ENCODE assay signal across 25 cellular contexts in the genomic region with DNA sequence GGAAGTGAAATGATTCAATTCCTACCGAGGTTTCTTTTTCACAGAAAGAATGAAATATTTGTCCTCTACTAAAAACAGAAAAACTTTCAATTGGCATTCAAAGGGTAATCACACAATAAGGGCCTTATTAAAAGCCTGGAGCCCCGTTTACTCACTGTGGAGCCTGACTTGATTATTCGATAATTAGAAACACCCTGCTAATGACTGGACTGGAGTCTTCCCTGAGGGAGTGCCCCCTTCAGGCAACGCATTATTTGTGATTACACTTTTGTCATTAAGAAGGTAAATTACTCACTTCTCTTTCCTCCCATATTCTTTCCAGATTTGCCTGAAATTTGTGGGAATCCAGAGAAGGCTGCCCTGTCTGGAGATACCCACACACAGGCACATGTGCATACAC.
DNase-seq lines count a peak whose midpoint lies in the region; ATAC-seq and TF ChIP-seq lines count a peak whose summit lies in the region.
"Had no signal": no experiment of that assay in that cellular context is flagged by ENCODE, and none has a peak within 500 bp of the region (broad histone marks: within the 10 kb centered on the region; RNA-seq: fewer than 3 reads in every experiment).

No MANE protein-coding gene starts in this region.

- WGBS in right cardiac atrium: 38% methylated on average over 4 of the region's 4 CpGs

- H3K4me1 Mint-ChIP-seq in neural crest cell: peaks cover 78% of the 10 kb centered on the region
- H3K4me1 Mint-ChIP-seq: activated CD4-positive, alpha-beta T cell treated with anti-CD3 and anti-CD28 coated beads, Interleukin-2, amount 10 ng/mL, durations not matched to agents 24 days and 14 days; B cell had no signal

- no peak for ATAC-seq in right cardiac atrium
- ATAC-seq in Right ventricle myocardium superior (ENCODE audit: poor library complexity): no peak
- ATAC-seq in HG02678 (IDR thresholded peaks at IDR 0.05; ENCODE audit: unreplicated experiment): no peak
- no peak for ATAC-seq in GM21619 (IDR thresholded peaks at IDR 0.05; ENCODE audit: unreplicated experiment)
- ATAC-seq: A549; activated T-cell treated with anti-CD3 and anti-CD28 coated beads, Interleukin-2, amount 50 U/mL, for 4 hours had no signal

- H3K27me3 ChIP-seq in right cardiac atrium (ENCODE audit: control insufficient read depth, insufficient read depth) (no peaks in the 10 kb centered on the region), brain microvascular endothelial cell (replicated peaks) (no peaks in the 10 kb centered on the region)
- H3K27me3 ChIP-seq: testis had no signal

- no peaks in the 10 kb centered on the region for H3K36me3 Mint-ChIP-seq in neural crest cell (ENCODE audit: low read depth)

- H3K9me3 Mint-ChIP-seq in neural crest cell: no peaks in the 10 kb centered on the region
- H3K9me3 Mint-ChIP-seq: activated CD4-positive, alpha-beta T cell treated with anti-CD3 and anti-CD28 coated beads, Interleukin-2, amount 10 ng/mL, durations not matched to agents 24 days and 14 days; activated T-cell treated with anti-CD3 and anti-CD28 coated beads, Interleukin-2, amount 50 U/mL, for 4 hours had no signal

- TF ChIP-seq CTCF in brain microvascular endothelial cell (IDR thresholded peaks at IDR 0.05; ENCODE audit: low read depth, low read length, missing control alignments) (no peak), neural crest cell (conservative IDR thresholded peaks at IDR 0.05) (peak; percentile 14)

- H3K27ac ChIP-seq in right cardiac atrium (ENCODE audit: low read length) (peak overlapping the region; percentile 23), brain microvascular endothelial cell (peak overlapping the region; percentile 72)
- H3K27ac ChIP-seq: A549, testis had no signal

- DNase-seq in right cardiac atrium (no peak), Right ventricle myocardium superior (no peak), brain microvascular endothelial cell (no peak), neural crest cell (ENCODE audit: low read depth, low spot score) (no peak), GDM1 (lab: John Stamatoyannopoulos, UW) (no peak)
- DNase-seq in stimulated activated CD8-positive, alpha-beta memory T cell treated with anti-CD3 and anti-CD28 coated beads, Interleukin-4, amount 100 ng/mL, for 48 hours: no peak
- DNase-seq: activated CD4-positive, alpha-beta T cell treated with anti-CD3 and anti-CD28 coated beads, Interleukin-2, amount 10 ng/mL, durations not matched to agents 24 days and 14 days; activated gamma-delta T cell treated with Interleukin-2 at 50 U/mL for 16 hours; activated T-cell treated with anti-CD3 and anti-CD28 coated beads, Interleukin-2, amount 50 U/mL, for 4 hours; central memory CD4-positive, alpha-beta T cell; DMS79; glutamatergic neuron; KG1; MM.1S; NCI-H1436; NCI-H446 treated with DMSO at 0.1 percent for 48 hours; OCI-M1; SHP77; stimulated activated CD4-positive, alpha-beta T cell treated with anti-CD3 and anti-CD28 coated beads, Interleukin-15, amount 100 ng/mL, for 24 hours; stimulated activated naive CD4-positive, alpha-beta T cell treated with Interleukin-2 at 50 U/mL for 16 hours; testis had no signal

- no peaks in the 10 kb centered on the region for H3K9me3 ChIP-seq in right cardiac atrium (ENCODE audit: control insufficient read depth, low read length)
- H3K9me3 ChIP-seq: A549, testis had no signal

- no peak overlapping the region for H3K4me3 Mint-ChIP-seq in neural crest cell
- H3K4me3 Mint-ChIP-seq: activated CD4-positive, alpha-beta T cell treated with anti-CD3 and anti-CD28 coated beads, Interleukin-2, amount 10 ng/mL, durations not matched to agents 24 days and 14 days; activated T-cell treated with anti-CD3 and anti-CD28 coated beads, Interleukin-2, amount 50 U/mL, for 4 hours; B cell had no signal

- intact Hi-C loops in right cardiac atrium (cut with DNase I) (loop anchor here in 3 of 4 donors (10.0 kb wide), 1 partner anchor 172 kb away; no protein-coding TSS in a partner anchor), Right ventricle myocardium superior (cut with DNase I) (no loop called here)

- no peaks in the 10 kb centered on the region for H3K27me3 Mint-ChIP-seq in neural crest cell (ENCODE audit: low read depth)

- in situ Hi-C loops in brain microvascular endothelial cell (cut with HindIII; ENCODE audit: low pct_ligation_motif_present, low sequenced_read_pairs): no loop called here

- no peak overlapping the region for H3K4me3 ChIP-seq in right cardiac atrium (ENCODE audit: low read length)
- no peak overlapping the region for H3K4me3 ChIP-seq in brain microvascular endothelial cell (ENCODE audit: low read depth, low read length)
- H3K4me3 ChIP-seq: A549, testis had no signal

- H3K36me3 ChIP-seq in brain microvascular endothelial cell (replicated peaks): no peaks in the 10 kb centered on the region

- no peaks in the 10 kb centered on the region for H3K4me1 ChIP-seq in right cardiac atrium (ENCODE audit: control insufficient read depth, insufficient read depth, low read length)
- H3K4me1 ChIP-seq: A549 had no signal

- H3K27ac Mint-ChIP-seq in neural crest cell (ENCODE audit: unreplicated experiment): no peak overlapping the region
- H3K27ac Mint-ChIP-seq: activated CD4-positive, alpha-beta T cell treated with anti-CD3 and anti-CD28 coated beads, Interleukin-2, amount 10 ng/mL, durations not matched to agents 24 days and 14 days; B cell had no signal
